Comparison of ENCODE assay signal across 26 cellular contexts in the genomic region with DNA sequence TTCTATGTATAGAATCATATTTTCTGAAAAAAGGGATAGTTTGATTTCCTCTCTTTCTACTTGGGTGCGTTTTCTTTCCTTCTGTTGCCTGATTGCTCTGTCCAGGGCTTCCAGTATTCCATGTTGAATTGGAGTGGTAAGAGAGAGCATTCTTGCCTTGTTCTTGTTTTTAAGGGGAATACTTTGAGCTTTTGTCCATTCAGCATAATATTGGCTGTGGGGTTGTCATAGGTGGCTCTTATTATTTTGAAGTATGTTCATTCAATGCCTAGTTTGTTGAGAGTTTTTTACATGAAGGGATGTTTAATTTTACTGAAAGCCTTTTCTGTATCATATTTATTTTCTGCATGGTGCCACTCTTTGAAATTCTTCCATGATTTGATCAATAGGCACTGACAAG.
"Had no signal": no experiment of that assay in that cellular context is flagged by ENCODE, and none has a peak within 500 bp of the region (broad histone marks: within the 10 kb centered on the region; RNA-seq: fewer than 3 reads in every experiment).

No MANE protein-coding gene starts in this region.

- H3K4me1 ChIP-seq: stomach, suprapubic skin, testis, tibial nerve, transverse colon, upper lobe of left lung, upper lobe of right lung, uterus, vagina had no signal

- H3K9me3 ChIP-seq: testis, thoracic aorta, thyroid gland, upper lobe of left lung, upper lobe of right lung, uterus, vagina had no signal

- H3K27ac ChIP-seq: stomach, suprapubic skin, testis, thoracic aorta, thyroid gland, tibial artery, tibial nerve, transverse colon, upper lobe of left lung, upper lobe of right lung, uterus, vagina had no signal

- DNase-seq: stimulated activated CD4-positive, alpha-beta T cell treated with anti-CD3 and anti-CD28 coated beads, Interleukin-2, amount 100 ng/mL, for 48 hours; stimulated activated CD4-positive, alpha-beta T cell treated with anti-CD3 and anti-CD28 coated beads, Interleukin-4, amount 100 ng/mL, for 1 hour; stimulated activated CD4-positive, alpha-beta T cell treated with anti-CD3 and anti-CD28 coated beads, Interleukin-4, amount 100 ng/mL, for 24 hours; stimulated activated CD4-positive, alpha-beta T cell treated with anti-CD3 and anti-CD28 coated beads, Interleukin-4, amount 100 ng/mL, for 4 hours; stimulated activated CD8-positive, alpha-beta memory T cell treated with anti-CD3 and anti-CD28 coated beads, Interleukin-4, amount 100 ng/mL, for 48 hours; stimulated activated naive B cell treated with anti-CD40 and anti-IgM and Interleukin-4, amounts not matched to agents 10 μg/mL and 1 μg/mL and 100 μg/mL, for 72 hours; stimulated activated naive CD4-positive, alpha-beta T cell; stimulated activated naive CD4-positive, alpha-beta T cell treated with Interleukin-2 at 50 U/mL for 16 hours; stimulated activated naive CD8-positive, alpha-beta T cell treated with anti-CD3 and anti-CD28 coated beads, Interleukin-15, amount 100 ng/mL, for 72 hours; stomach; substantia nigra; testis; thyroid gland; tibial artery; transverse colon; trophoblast cell; upper lobe of left lung; upper lobe of right lung; uterus had no signal

- H3K4me3 ChIP-seq: stomach, suprapubic skin, testis, thoracic aorta, thyroid gland, tibial artery, tibial nerve, transverse colon, upper lobe of left lung, upper lobe of right lung, uterus, vagina had no signal

- H3K27me3 ChIP-seq: stomach, testis, thyroid gland, tibial nerve, transverse colon, upper lobe of left lung, upper lobe of right lung, uterus, vagina had no signal

- FAIRE-seq: urothelium cell line had no signal

- H3K36me3 ChIP-seq: stomach, suprapubic skin, thoracic aorta, thyroid gland, tibial artery, tibial nerve, transverse colon, upper lobe of left lung, upper lobe of right lung, uterus, vagina had no signal

- ATAC-seq: stimulated activated effector memory CD8-positive, alpha-beta T cell treated with anti-CD3 and anti-CD28 coated beads, Interleukin-12 subunit alpha, Interleukin-12 subunit beta, amount 100 ng/mL, for 72 hours; stimulated activated memory B cell treated with anti-CD40 and anti-IgM and Interleukin-4, amounts not matched to agents 10 μg/mL and 1 μg/mL and 100 μg/mL, for 72 hours; stimulated activated naive B cell treated with anti-CD40 and anti-IgM and Interleukin-4, amounts not matched to agents 10 μg/mL and 1 μg/mL and 100 μg/mL, for 72 hours; stimulated activated naive CD8-positive, alpha-beta T cell treated with anti-CD3 and anti-CD28 coated beads, Interleukin-15, amount 100 ng/mL, for 72 hours; upper lobe of right lung had no signal
